8 cellular contexts compared by ENCODE assay signal in the genomic region with DNA sequence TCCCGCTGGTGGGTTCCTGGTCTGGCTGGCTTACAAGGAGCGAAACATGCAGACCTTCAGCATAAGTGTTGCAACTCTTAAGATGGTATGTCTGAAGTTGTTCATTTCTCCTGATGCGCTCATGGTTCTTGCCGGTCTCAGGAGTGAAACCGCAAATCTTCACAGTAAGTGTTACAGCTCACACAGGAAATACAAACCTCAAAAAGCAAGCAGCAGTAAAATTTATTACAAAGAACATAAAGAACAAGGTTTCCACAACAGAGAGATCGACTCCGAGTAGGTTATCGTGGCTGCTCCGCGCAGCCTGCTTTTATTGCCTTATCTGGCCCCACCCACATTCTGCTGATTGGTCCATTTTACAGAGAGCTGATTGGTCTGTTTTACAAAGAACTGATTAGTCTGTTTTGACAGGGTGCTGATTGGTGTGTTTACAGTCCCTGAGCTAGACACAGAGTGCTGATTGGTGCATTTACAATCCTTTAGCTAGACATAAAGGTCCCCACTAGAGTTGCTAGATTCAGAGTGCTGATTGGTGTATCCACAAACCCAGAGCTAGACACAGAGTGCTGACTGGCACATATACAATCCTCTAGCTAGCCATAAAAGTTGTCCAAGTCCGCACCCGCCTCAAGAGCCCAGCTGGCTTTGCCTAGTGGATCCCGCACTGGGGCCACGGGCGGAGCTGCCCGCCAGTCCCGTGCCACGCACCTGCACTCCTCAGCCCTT. TPM values are rescaled to one million over a fixed set of nuclear protein-coding genes. Genes with fewer than 3 reads are reported as not detected.
DNase-seq lines count a peak whose midpoint lies in the region; ATAC-seq and TF ChIP-seq lines count a peak whose summit lies in the region.

No MANE protein-coding gene starts in this region.

- H3K4me3 Mint-ChIP-seq in activated B cell treated with CpG ODN at 0.5 μM for 24 hours = peak overlapping the region; percentile 67

- no peak for TF ChIP-seq CTCF in activated B cell treated with CpG ODN at 0.5 μM for 24 hours (IDR thresholded peaks at IDR 0.05)

- H3K4me3 ChIP-seq in MG63 = no peak overlapping the region

- no peaks in the 10 kb centered on the region; the same call in 1 of the 2 replicates for H3K9me3 ChIP-seq in MG63

- CTCF ChIA-PET in activated B cell treated with CpG ODN at 0.5 μM for 24 hours (lab: Charles Lee) = interaction anchor here (1.5 kb wide), 1 partner anchor 47 kb away, joined by 3 read pairs; no protein-coding TSS in a partner anchor

- POLR2A ChIA-PET in activated B cell treated with CpG ODN at 0.5 μM for 24 hours (lab: Charles Lee) = interaction anchor here (0.6 to 2.0 kb wide), 7 partner anchors 11 to 1738 kb away, joined by 3 to 25 read pairs (median 4); a partner anchor contains a TSS

- peaks cover 33% of the 10 kb centered on the region for H3K27me3 Mint-ChIP-seq in activated B cell treated with CpG ODN at 0.5 μM for 24 hours

- DNase-seq in KBM-7 = peak; percentile 84
- no peak for DNase-seq in activated B cell treated with CpG ODN at 0.5 μM for 24 hours
- peak; percentile 37 for DNase-seq in activated naive CD8-positive, alpha-beta T cell treated with anti-CD3 and anti-CD28 coated beads, Interleukin-2, amount 50 U/mL, for 16 hours (ENCODE audit: low read depth, low spot score)
- peak; percentile 33 for DNase-seq in stimulated activated CD8-positive, alpha-beta memory T cell treated with anti-CD3 and anti-CD28 coated beads, Interleukin-12 subunit alpha, Interleukin-12 subunit beta, amount 100 ng/mL, for 4 hours (ENCODE audit: low read depth)
- DNase-seq in DMS 273 (lab: John Stamatoyannopoulos, UW; ENCODE audit: unreplicated experiment) = no peak
- DNase-seq in MG63 = no peak
- DNase-seq in cortex of kidney (lab: John Stamatoyannopoulos, UW) = no peak
- no peak for DNase-seq in KG1 (lab: John Stamatoyannopoulos, UW)

- H3K27ac Mint-ChIP-seq in activated B cell treated with CpG ODN at 0.5 μM for 24 hours = no peak overlapping the region

- no peaks in the 10 kb centered on the region for H3K36me3 Mint-ChIP-seq in activated B cell treated with CpG ODN at 0.5 μM for 24 hours (ENCODE audit: low read depth)

- peak; percentile 49 for ATAC-seq in activated B cell treated with CpG ODN at 0.5 μM for 24 hours (ENCODE audit: low read depth)

- no peaks in the 10 kb centered on the region for H3K27me3 ChIP-seq in MG63

- peaks cover 21% of the 10 kb centered on the region for H3K4me1 Mint-ChIP-seq in activated B cell treated with CpG ODN at 0.5 μM for 24 hours

- intact Hi-C loops in activated B cell treated with CpG ODN at 0.5 μM for 24 hours (cut with micrococcal nuclease) = loop anchor here (1.0 to 5.0 kb wide), 2 partner anchors 11 to 58 kb away; no protein-coding TSS in a partner anchor

- no peaks in the 10 kb centered on the region for H3K36me3 ChIP-seq in MG63

- in situ Hi-C loops in KBM-7 (cut with MboI; ENCODE audit: low pct_unique_long_range_greater_than_20kb, low sequenced_read_pairs) = no loop called here

- peaks cover 10% of the 10 kb centered on the region for H3K9me3 Mint-ChIP-seq in activated B cell treated with CpG ODN at 0.5 μM for 24 hours

RNA-seq across cellular contexts. Expression of a gene that starts 39.2 kb away (rescaled TPM):
- 59.5 and 64.8 TPM in 2 replicates for total RNA-seq in activated B cell treated with CpG ODN at 0.5 μM for 24 hours
- 46.5 and 56.2 TPM in 2 replicates for total RNA-seq in MG63 (2014; rRNA removed; shearing (Covaris generic); ENCODE audit: low replicate concordance)

Comparison
In these comparisons a context has a peak if more than half of its experiments do, and no peak if none do; other contexts are left out.
1. DNase-seq: peak in KBM-7 (single experiment), activated naive CD8-positive, alpha-beta T cell treated with anti-CD3 and anti-CD28 coated beads, Interleukin-2, amount 50 U/mL, for 16 hours (single experiment) and stimulated activated CD8-positive, alpha-beta memory T cell treated with anti-CD3 and anti-CD28 coated beads, Interleukin-12 subunit alpha, Interleukin-12 subunit beta, amount 100 ng/mL, for 4 hours (single experiment); none in activated B cell treated with CpG ODN at 0.5 μM for 24 hours (single experiment), DMS 273 (single experiment), MG63 (single experiment), cortex of kidney (single experiment) and KG1 (single experiment).